32 cellular contexts compared by ENCODE assay signal in the genomic region with DNA sequence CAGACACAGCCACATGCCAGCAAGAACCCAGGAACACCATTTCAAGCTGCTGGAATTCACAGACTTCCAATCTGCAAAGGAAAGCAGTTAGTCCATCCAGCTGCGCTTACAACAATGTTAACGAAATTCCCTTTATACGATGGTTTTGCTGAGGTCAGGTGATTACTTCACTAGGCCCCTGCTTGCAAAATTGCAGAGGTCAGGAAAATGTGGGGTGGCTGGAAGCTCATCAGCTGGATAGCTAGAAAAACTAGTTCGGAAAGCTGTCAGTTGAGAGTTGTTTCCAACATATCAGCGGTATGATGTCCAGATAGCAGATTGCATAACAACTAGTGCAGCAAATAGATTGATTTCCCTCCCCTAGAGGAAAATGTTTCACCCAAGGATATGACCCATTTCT.
"Had no signal": no experiment of that assay in that cellular context is flagged by ENCODE, and none has a peak within 500 bp of the region (broad histone marks: within the 10 kb centered on the region; RNA-seq: fewer than 3 reads in every experiment).

No MANE protein-coding gene starts in this region.

- H3K4me3 ChIP-seq: PC-9, SJCRH30, SK-N-MC had no signal

- H3K4me2 ChIP-seq: KMS-11, PC-9 had no signal

- H3K9me3 ChIP-seq: SJCRH30 had no signal

- H3K27ac ChIP-seq: KMS-11, PC-9, RWPE1, SJCRH30, SK-N-MC had no signal

- H3K9ac ChIP-seq: KMS-11 had no signal

- DNase-seq: Karpas-422, MM.1S, MV-4-11, NCI-H1092, NCI-H1105, NCI-H1417 treated with DMSO at 0.1 percent for 48 hours, NCI-H1436 treated with DMSO at 0.1 percent for 48 hours, NCI-H187, NCI-H1930, NCI-H2029 treated with DMSO at 0.1 percent for 48 hours, NCI-H2081 treated with DMSO at 0.1 percent for 48 hours, NCI-H2107, NCI-H2171, NCI-H226, NCI-H446 treated with DMSO at 0.1 percent for 48 hours, NCI-H510A, NCI-H524, NCI-H526, NCI-H69, NCI-H748 treated with DMSO at 0.1 percent for 48 hours, NCI-H82, PC-9, SHP77, SIG-M5, SJCRH30 had no signal

- H2AFZ ChIP-seq: PC-9 had no signal

- FAIRE-seq: RCC 7860 had no signal

- H3K27me3 ChIP-seq: SJCRH30 had no signal

- ATAC-seq: Panc1, Right ventricle myocardium inferior, SK-N-SH treated with all-trans-retinoic acid at 6 μM for 48 hours had no signal

- H3K4me1 ChIP-seq: SJCRH30 had no signal

- H3K36me3 ChIP-seq: SJCRH30 had no signal
